Comparison of ENCODE assay signal across 8 cellular contexts in genomic region chr11:75350122-75350742, GRCh38. TPM values are rescaled to one million over a fixed set of nuclear protein-coding genes. Genes with fewer than 3 reads are reported as not detected.
DNase-seq lines count a peak whose midpoint lies in the region; ATAC-seq and TF ChIP-seq lines count a peak whose summit lies in the region.

No MANE protein-coding gene starts in this region.

- H3K27me3 Mint-ChIP-seq in activated CD4-positive, alpha-beta T cell treated with anti-CD3 and anti-CD28 coated beads, Interleukin-2, amount 10 ng/mL, durations not matched to agents 24 days and 14 days, result no peaks in the 10 kb centered on the region

- peak overlapping the region; percentile 65 to 92 for H3K4me3 ChIP-seq in ascending aorta
- peak overlapping the region; percentile 97 for H3K4me3 ChIP-seq in lower lobe of right lung
- peak overlapping the region; percentile 84 for H3K4me3 ChIP-seq in thoracic aorta

- peak overlapping the region; percentile 83 for H3K27ac Mint-ChIP-seq in activated CD4-positive, alpha-beta T cell treated with anti-CD3 and anti-CD28 coated beads, Interleukin-2, amount 10 ng/mL, durations not matched to agents 24 days and 14 days

- H3K4me3 Mint-ChIP-seq in activated CD4-positive, alpha-beta T cell treated with anti-CD3 and anti-CD28 coated beads, Interleukin-2, amount 10 ng/mL, durations not matched to agents 24 days and 14 days, result peak overlapping the region; percentile 79

- H3K36me3 ChIP-seq in ascending aorta, result no peaks in the 10 kb centered on the region
- peaks cover 16% of the 10 kb centered on the region for H3K36me3 ChIP-seq in lower lobe of right lung
- H3K36me3 ChIP-seq in thoracic aorta, result no peaks in the 10 kb centered on the region

- H3K36me3 Mint-ChIP-seq in activated CD4-positive, alpha-beta T cell treated with anti-CD3 and anti-CD28 coated beads, Interleukin-2, amount 10 ng/mL, durations not matched to agents 24 days and 14 days (ENCODE audit: low read depth), result no peaks in the 10 kb centered on the region

- ATAC-seq in lower lobe of right lung, result no peak
- no peak for ATAC-seq in thoracic aorta (ENCODE audit: insufficient number of reproducible peaks, low FRiP score, low read depth)
- ATAC-seq in GM21526 (IDR thresholded peaks at IDR 0.05; ENCODE audit: low FRiP score, unreplicated experiment), result no peak
- ATAC-seq in GM18867 (IDR thresholded peaks at IDR 0.05; ENCODE audit: unreplicated experiment), result no peak

- intact Hi-C loops in activated CD4-positive, alpha-beta T cell treated with anti-CD3 and anti-CD28 coated beads, Interleukin-2, amount 10 ng/mL, durations not matched to agents 24 days and 14 days (cut with micrococcal nuclease), result loop anchor here (5.0 kb wide), 1 partner anchor 37 kb away; no protein-coding TSS in a partner anchor
- intact Hi-C loops in ascending aorta (cut with DNase I), result no loop called here
- intact Hi-C loops in lower lobe of right lung (cut with DNase I), result no loop called here

- H3K27ac ChIP-seq in ascending aorta, result peak overlapping the region; percentile 73 to 78
- peak overlapping the region; percentile 97 for H3K27ac ChIP-seq in lower lobe of right lung
- H3K27ac ChIP-seq in thoracic aorta, result peak overlapping the region in 1 of 2 donors; percentile 44

- no peaks in the 10 kb centered on the region for H3K9me3 Mint-ChIP-seq in activated CD4-positive, alpha-beta T cell treated with anti-CD3 and anti-CD28 coated beads, Interleukin-2, amount 10 ng/mL, durations not matched to agents 24 days and 14 days

- no peak for DNase-seq in activated CD4-positive, alpha-beta T cell treated with anti-CD3 and anti-CD28 coated beads, Interleukin-2, amount 10 ng/mL, durations not matched to agents 24 days and 14 days
- DNase-seq in activated CD4-positive, alpha-beta T cell treated with anti-CD3 and anti-CD28 coated beads for 4 hours, result no peak
- DNase-seq in ascending aorta (ENCODE audit: low spot score in 2 of 2) (no peak), lower lobe of right lung (no peak), thoracic aorta (ENCODE audit: low spot score) (no peak), DMS79 treated with DMSO at 0.1 percent for 48 hours (lab: John Stamatoyannopoulos, UW) (no peak)

- TF ChIP-seq CTCF in ascending aorta (IDR thresholded peaks at IDR 0.05) (no peak), lower lobe of right lung (IDR thresholded peaks at IDR 0.05) (no peak), thoracic aorta (IDR thresholded peaks at IDR 0.05) (no peak)

- H3K4me1 Mint-ChIP-seq in activated CD4-positive, alpha-beta T cell treated with anti-CD3 and anti-CD28 coated beads, Interleukin-2, amount 10 ng/mL, durations not matched to agents 24 days and 14 days, result peaks cover 60% of the 10 kb centered on the region

- H3K27me3 ChIP-seq in ascending aorta (no peaks in the 10 kb centered on the region), lower lobe of right lung (ENCODE audit: low read depth) (no peaks in the 10 kb centered on the region), thoracic aorta (replicated peaks; ENCODE audit: insufficient read depth) (no peaks in the 10 kb centered on the region)

- H3K4me1 ChIP-seq in ascending aorta (peaks cover 0 to 16% of the 10 kb centered on the region in 2 donors), lower lobe of right lung (peaks cover 61% of the 10 kb centered on the region), thoracic aorta (ENCODE audit: control insufficient read depth in 1 of 2, low read depth in 2 of 2) (peaks cover 22 to 54% of the 10 kb centered on the region in 2 donors)

- no peaks in the 10 kb centered on the region for H3K9me3 ChIP-seq in ascending aorta
- no peaks in the 10 kb centered on the region for H3K9me3 ChIP-seq in lower lobe of right lung
- no peaks in the 10 kb centered on the region for H3K9me3 ChIP-seq in thoracic aorta

RNA-seq across cellular contexts. Expression of gene ARRB1, which starts 1.2 kb away (rescaled TPM):
- 22.7 and 23.8 TPM in 2 replicates for total RNA-seq in activated CD4-positive, alpha-beta T cell treated with anti-CD3 and anti-CD28 coated beads, Interleukin-2, amount 10 ng/mL, durations not matched to agents 24 days and 14 days
- total RNA-seq in ascending aorta, result 78.2 TPM
- 187 TPM for total RNA-seq in lower lobe of right lung
- 10 to 100 TPM; 27.1 to 30.6 TPM for total RNA-seq in thoracic aorta

RNA-seq across cellular contexts. Expression of gene RPS3, which starts 49.1 kb away (rescaled TPM):
- total RNA-seq in activated CD4-positive, alpha-beta T cell treated with anti-CD3 and anti-CD28 coated beads, Interleukin-2, amount 10 ng/mL, durations not matched to agents 24 days and 14 days, result 3,383 and 3,385 TPM in 2 replicates
- total RNA-seq in ascending aorta (511 TPM), lower lobe of right lung (1,761 TPM), thoracic aorta (100 to 1,000 TPM; 560 to 708 TPM)
